Comparison of ENCODE assay signal across 1 cellular context in genomic region chr9:4339357-4339756, GRCh38.
TF ChIP-seq lines count a peak whose summit lies in the region.

No MANE protein-coding gene starts in this region.

TF ChIP-seq in IMR-90, 13 proteins besides CTCF, POLR2A, EP300 and RAD21:
- peak; percentile 79 for TF ChIP-seq SMC3 (IDR thresholded peaks at IDR 0.05; ENCODE audit: low read depth, low read length)
- no peak for TF ChIP-seq RFX5 (IDR thresholded peaks at IDR 0.05; ENCODE audit: low read depth, low read length)
- 0 out of 2 replicates have a peak, but pooled peaks have one; percentile 13 for TF ChIP-seq CEBPB (IDR thresholded peaks at IDR 0.05; ENCODE audit: low read depth, low read length)
- no peak for TF ChIP-seq NFE2L2 (IDR thresholded peaks at IDR 0.05; ENCODE audit: low read depth, low read length)
- TF ChIP-seq MXI1 (IDR thresholded peaks at IDR 0.05; ENCODE audit: borderline replicate concordance, low read depth, low read length), result no peak
TF ChIP-seq in IMR-90: peak in this region for 2.
